In the genomic region with DNA sequence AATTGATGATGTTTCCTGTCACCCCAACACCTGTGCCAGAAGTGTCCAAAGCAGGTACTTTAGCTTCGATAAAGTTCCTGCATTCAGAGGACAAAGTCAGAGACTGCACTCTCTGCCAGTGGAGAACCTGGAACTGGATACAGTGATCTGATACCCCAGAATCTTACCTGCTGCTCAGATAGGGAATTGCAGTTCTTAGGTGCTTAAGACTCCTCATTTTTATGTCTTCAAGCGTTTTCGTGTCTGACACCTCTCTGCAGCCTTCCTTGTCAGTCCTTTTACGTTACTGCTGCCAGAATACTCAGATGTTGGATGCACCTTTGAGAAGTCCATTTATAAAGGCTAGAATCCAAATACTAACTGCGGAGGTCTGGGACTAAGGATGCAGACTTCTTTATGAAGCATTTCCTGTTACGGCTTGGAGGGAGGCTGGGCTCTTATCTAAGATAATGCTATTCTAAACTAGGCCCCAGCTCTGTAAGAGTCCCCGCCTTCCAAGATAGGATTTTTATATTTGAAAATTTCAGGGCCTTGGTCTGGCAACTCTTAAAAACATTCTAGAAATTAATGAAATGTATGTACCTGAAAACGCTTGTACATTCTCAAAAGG, we compare ENCODE assay signal across 1 cellular context.
TF ChIP-seq lines count a peak whose summit lies in the region.

No MANE protein-coding gene starts in this region.

TF ChIP-seq in HCT116, 20 proteins besides CTCF, POLR2A, EP300 and RAD21 (continued from another document):
- TF ChIP-seq, protein P1, sequence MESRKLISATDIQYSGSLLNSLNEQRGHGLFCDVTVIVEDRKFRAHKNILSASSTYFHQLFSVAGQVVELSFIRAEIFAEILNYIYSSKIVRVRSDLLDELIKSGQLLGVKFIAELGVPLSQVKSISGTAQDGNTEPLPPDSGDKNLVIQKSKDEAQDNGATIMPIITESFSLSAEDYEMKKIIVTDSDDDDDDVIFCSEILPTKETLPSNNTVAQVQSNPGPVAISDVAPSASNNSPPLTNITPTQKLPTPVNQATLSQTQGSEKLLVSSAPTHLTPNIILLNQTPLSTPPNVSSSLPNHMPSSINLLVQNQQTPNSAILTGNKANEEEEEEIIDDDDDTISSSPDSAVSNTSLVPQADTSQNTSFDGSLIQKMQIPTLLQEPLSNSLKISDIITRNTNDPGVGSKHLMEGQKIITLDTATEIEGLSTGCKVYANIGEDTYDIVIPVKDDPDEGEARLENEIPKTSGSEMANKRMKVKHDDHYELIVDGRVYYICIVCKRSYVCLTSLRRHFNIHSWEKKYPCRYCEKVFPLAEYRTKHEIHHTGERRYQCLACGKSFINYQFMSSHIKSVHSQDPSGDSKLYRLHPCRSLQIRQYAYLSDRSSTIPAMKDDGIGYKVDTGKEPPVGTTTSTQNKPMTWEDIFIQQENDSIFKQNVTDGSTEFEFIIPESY (IDR thresholded peaks at IDR 0.05; ENCODE audit: extremely low read depth, insufficient replicate concordance, low read length), result no peak
- TF ChIP-seq, protein P2, sequence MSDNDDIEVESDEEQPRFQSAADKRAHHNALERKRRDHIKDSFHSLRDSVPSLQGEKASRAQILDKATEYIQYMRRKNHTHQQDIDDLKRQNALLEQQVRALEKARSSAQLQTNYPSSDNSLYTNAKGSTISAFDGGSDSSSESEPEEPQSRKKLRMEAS (IDR thresholded peaks at IDR 0.05), result no peak
TF ChIP-seq in HCT116: peak in this region for 0.
